ENCODE assay signal across 36 cellular contexts in the genomic region with DNA sequence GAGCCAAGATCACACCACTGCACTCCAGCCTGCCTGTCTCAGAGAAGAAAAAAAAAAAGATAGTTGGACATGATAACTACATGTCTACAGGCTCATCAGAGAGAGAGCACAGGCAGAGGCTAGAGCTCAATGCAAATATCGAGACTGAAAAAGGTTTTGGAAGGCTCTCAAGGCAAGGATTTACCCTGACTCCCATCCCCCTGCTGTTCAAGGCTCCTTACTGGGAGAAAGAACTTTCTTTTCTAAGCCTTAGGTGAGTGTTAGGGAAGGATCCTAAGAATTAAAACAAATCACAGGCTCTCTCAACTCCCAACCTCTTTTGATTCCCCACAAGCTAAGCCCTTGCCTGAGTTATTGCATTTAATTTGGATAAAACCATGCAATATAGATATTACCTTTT.
"Had no signal": no experiment of that assay in that cellular context is flagged by ENCODE, and none has a peak within 500 bp of the region (broad histone marks: within the 10 kb centered on the region; RNA-seq: fewer than 3 reads in every experiment).

No MANE protein-coding gene starts in this region.

- H3K27ac Mint-ChIP-seq: activated naive CD4-positive, alpha-beta T cell treated with anti-CD3 and anti-CD28 coated beads for 36 hours; activated naive CD4-positive, alpha-beta T cell treated with anti-CD3 and anti-CD28 coated beads, Interleukin-2, amount 10 ng/mL, durations not matched to agents 7 days and 5 days; activated naive CD4-positive, alpha-beta T cell treated with anti-CD3 and anti-CD28 coated beads, Interleukin-2, amount 50 U/mL, for 24 hours; activated naive CD4-positive, alpha-beta T cell treated with anti-CD3 and anti-CD28 coated beads, Interleukin-2, amount 50 U/mL, for 72 hours; activated naive CD8-positive, alpha-beta T cell; activated naive CD8-positive, alpha-beta T cell treated with anti-CD3 and anti-CD28 coated beads for 36 hours; activated naive CD8-positive, alpha-beta T cell treated with anti-CD3 and anti-CD28 coated beads, Interleukin-2, amount 10 ng/mL, durations not matched to agents 7 days and 5 days; activated naive CD8-positive, alpha-beta T cell treated with anti-CD3 and anti-CD28 coated beads, Interleukin-2, amount 50 U/mL, for 24 hours; activated T-cell treated with anti-CD3 and anti-CD28 coated beads, Interleukin-2, amount 50 U/mL, for 72 hours; activated T-helper 1 cell treated with anti-CD3 and anti-CD28 coated beads, Interleukin-12 subunit alpha, Interleukin-12 subunit beta, Interleukin-2, Interleukin-4 antibody, amounts not matched to agents 30 ng/mL and 10 ng/mL and 1 ng/mL, durations not matched to agents 14 hours and 24 hours and 36 hours; activated T-helper 17 cell treated with anti-CD3 and anti-CD28 coated beads, Interleukin-2, amount 50 U/mL, for 72 hours; activated T-helper 2 cell treated with anti-CD3 and anti-CD28 coated beads, Interferon-gamma antibody, Interleukin-2, Interleukin-4, amounts not matched to agents 10 μg/mL and 5 μg/mL and 100 μg/mL, durations not matched to agents 14 hours and 24 hours and 36 hours had no signal

- ATAC-seq: activated naive CD4-positive, alpha-beta T cell treated with anti-CD3 and anti-CD28 coated beads, Interleukin-2, amount 50 U/mL, for 72 hours; activated naive CD8-positive, alpha-beta T cell treated with anti-CD3 and anti-CD28 coated beads, Interleukin-2, amount 50 U/mL, for 24 hours; activated T-cell treated with anti-CD3 and anti-CD28 coated beads, Interleukin-2, amount 50 U/mL, for 4 hours; activated T-cell treated with anti-CD3 and anti-CD28 coated beads, Interleukin-2, amount 50 U/mL, for 72 hours; activated T-helper 17 cell treated with anti-CD3 and anti-CD28 coated beads, Interleukin-2, amount 50 U/mL, for 72 hours; body of pancreas had no signal

- H3K27ac ChIP-seq: adrenal gland, ascending aorta, body of pancreas, brain microvascular endothelial cell, breast epithelium, cardiac muscle cell had no signal

- H3K4me1 ChIP-seq: adrenal gland, ascending aorta, body of pancreas, breast epithelium had no signal

- H3K36me3 ChIP-seq: adrenal gland, ascending aorta, brain microvascular endothelial cell, breast epithelium, cardiac muscle cell had no signal

- H3K9me3 ChIP-seq: adrenal gland, ascending aorta, body of pancreas, breast epithelium had no signal

- H3K4me3 Mint-ChIP-seq: activated naive CD4-positive, alpha-beta T cell treated with anti-CD3 and anti-CD28 coated beads for 36 hours; activated naive CD4-positive, alpha-beta T cell treated with anti-CD3 and anti-CD28 coated beads, Interleukin-2, amount 10 ng/mL, durations not matched to agents 7 days and 5 days; activated naive CD4-positive, alpha-beta T cell treated with anti-CD3 and anti-CD28 coated beads, Interleukin-2, amount 50 U/mL, for 24 hours; activated naive CD8-positive, alpha-beta T cell; activated naive CD8-positive, alpha-beta T cell treated with anti-CD3 and anti-CD28 coated beads for 36 hours; activated naive CD8-positive, alpha-beta T cell treated with anti-CD3 and anti-CD28 coated beads, Interleukin-2, amount 10 ng/mL, durations not matched to agents 7 days and 5 days; activated naive CD8-positive, alpha-beta T cell treated with anti-CD3 and anti-CD28 coated beads, Interleukin-2, amount 50 U/mL, for 24 hours; activated T-cell treated with anti-CD3 and anti-CD28 coated beads, Interleukin-2, amount 50 U/mL, for 4 hours; activated T-cell treated with anti-CD3 and anti-CD28 coated beads, Interleukin-2, amount 50 U/mL, for 72 hours; activated T-helper 1 cell treated with anti-CD3 and anti-CD28 coated beads, Interleukin-12 subunit alpha, Interleukin-12 subunit beta, Interleukin-2, Interleukin-4 antibody, amounts not matched to agents 30 ng/mL and 10 ng/mL and 1 ng/mL, durations not matched to agents 14 hours and 24 hours and 36 hours; activated T-helper 17 cell treated with anti-CD3 and anti-CD28 coated beads, Interleukin-2, amount 50 U/mL, for 72 hours; brain; central memory CD8-positive, alpha-beta T cell had no signal

- DNase-seq: activated effector memory CD4-positive, alpha-beta T cell treated with anti-CD3 and anti-CD28 coated beads, Interleukin-2, amount 50 U/mL, for 16 hours; activated effector memory CD4-positive, alpha-beta T cell treated with Interleukin-2 at 50 U/mL for 16 hours; activated gamma-delta T cell; activated gamma-delta T cell treated with Interleukin-2 at 50 U/mL for 16 hours; activated naive CD4-positive, alpha-beta T cell; activated naive CD4-positive, alpha-beta T cell treated with anti-CD3 and anti-CD28 coated beads for 36 hours; activated naive CD4-positive, alpha-beta T cell treated with anti-CD3 and anti-CD28 coated beads, Interleukin-2, amount 10 ng/mL, durations not matched to agents 7 days and 5 days; activated naive CD4-positive, alpha-beta T cell treated with anti-CD3 and anti-CD28 coated beads, Interleukin-2, amount 50 U/mL, for 16 hours; activated naive CD4-positive, alpha-beta T cell treated with Interleukin-2 at 50 U/mL for 16 hours; activated naive CD8-positive, alpha-beta T cell treated with anti-CD3 and anti-CD28 coated beads for 36 hours; activated naive CD8-positive, alpha-beta T cell treated with anti-CD3 and anti-CD28 coated beads, Interleukin-2, amount 10 ng/mL, durations not matched to agents 7 days and 5 days; activated naive CD8-positive, alpha-beta T cell treated with anti-CD3 and anti-CD28 coated beads, Interleukin-2, amount 50 U/mL, for 24 hours; activated T-cell treated with anti-CD3 and anti-CD28 coated beads, Interleukin-2, amount 50 U/mL, for 4 hours; activated T-cell treated with anti-CD3 and anti-CD28 coated beads, Interleukin-2, amount 50 U/mL, for 48 hours; activated T-cell treated with anti-CD3 and anti-CD28 coated beads, Interleukin-2, amount 50 U/mL, for 72 hours; adrenal gland; amniotic stem cell; amygdala; anterior cingulate cortex; aorta; body of pancreas; brain microvascular endothelial cell; caudate nucleus; central memory CD4-positive, alpha-beta T cell; cerebellar nuclear complex had no signal

- H3K4me3 ChIP-seq: adrenal gland, ascending aorta, body of pancreas, breast epithelium, cardiac muscle cell had no signal

- H3K27me3 Mint-ChIP-seq: activated naive CD4-positive, alpha-beta T cell treated with anti-CD3 and anti-CD28 coated beads, Interleukin-2, amount 10 ng/mL, durations not matched to agents 7 days and 5 days; activated naive CD4-positive, alpha-beta T cell treated with anti-CD3 and anti-CD28 coated beads, Interleukin-2, amount 50 U/mL, for 24 hours; activated naive CD8-positive, alpha-beta T cell; activated naive CD8-positive, alpha-beta T cell treated with anti-CD3 and anti-CD28 coated beads for 36 hours; activated naive CD8-positive, alpha-beta T cell treated with anti-CD3 and anti-CD28 coated beads, Interleukin-2, amount 10 ng/mL, durations not matched to agents 7 days and 5 days; activated naive CD8-positive, alpha-beta T cell treated with anti-CD3 and anti-CD28 coated beads, Interleukin-2, amount 50 U/mL, for 24 hours; activated T-helper 17 cell treated with anti-CD3 and anti-CD28 coated beads, Interleukin-2, amount 50 U/mL, for 72 hours; brain; central memory CD8-positive, alpha-beta T cell had no signal

- H3K27me3 ChIP-seq: adrenal gland, ascending aorta, body of pancreas, brain microvascular endothelial cell, breast epithelium, cardiac muscle cell had no signal

- H3K36me3 Mint-ChIP-seq: activated naive CD4-positive, alpha-beta T cell treated with anti-CD3 and anti-CD28 coated beads, Interleukin-2, amount 10 ng/mL, durations not matched to agents 7 days and 5 days; activated naive CD4-positive, alpha-beta T cell treated with anti-CD3 and anti-CD28 coated beads, Interleukin-2, amount 50 U/mL, for 24 hours; activated naive CD4-positive, alpha-beta T cell treated with anti-CD3 and anti-CD28 coated beads, Interleukin-2, amount 50 U/mL, for 72 hours; activated naive CD8-positive, alpha-beta T cell; activated naive CD8-positive, alpha-beta T cell treated with anti-CD3 and anti-CD28 coated beads for 36 hours; activated naive CD8-positive, alpha-beta T cell treated with anti-CD3 and anti-CD28 coated beads, Interleukin-2, amount 10 ng/mL, durations not matched to agents 7 days and 5 days; brain had no signal

- H3K9me3 Mint-ChIP-seq: activated naive CD4-positive, alpha-beta T cell treated with anti-CD3 and anti-CD28 coated beads, Interleukin-2, amount 50 U/mL, for 24 hours; activated naive CD8-positive, alpha-beta T cell treated with anti-CD3 and anti-CD28 coated beads for 36 hours; activated naive CD8-positive, alpha-beta T cell treated with anti-CD3 and anti-CD28 coated beads, Interleukin-2, amount 50 U/mL, for 24 hours; activated T-helper 1 cell treated with anti-CD3 and anti-CD28 coated beads, Interleukin-12 subunit alpha, Interleukin-12 subunit beta, Interleukin-2, Interleukin-4 antibody, amounts not matched to agents 30 ng/mL and 10 ng/mL and 1 ng/mL, durations not matched to agents 14 hours and 24 hours and 36 hours; activated T-helper 2 cell treated with anti-CD3 and anti-CD28 coated beads, Interferon-gamma antibody, Interleukin-2, Interleukin-4, amounts not matched to agents 10 μg/mL and 5 μg/mL and 100 μg/mL, durations not matched to agents 14 hours and 24 hours and 36 hours; brain; central memory CD8-positive, alpha-beta T cell had no signal

- H3K4me1 Mint-ChIP-seq: activated naive CD4-positive, alpha-beta T cell treated with anti-CD3 and anti-CD28 coated beads, Interleukin-2, amount 10 ng/mL, durations not matched to agents 7 days and 5 days; activated naive CD4-positive, alpha-beta T cell treated with anti-CD3 and anti-CD28 coated beads, Interleukin-2, amount 50 U/mL, for 24 hours; activated naive CD8-positive, alpha-beta T cell treated with anti-CD3 and anti-CD28 coated beads for 36 hours; activated naive CD8-positive, alpha-beta T cell treated with anti-CD3 and anti-CD28 coated beads, Interleukin-2, amount 10 ng/mL, durations not matched to agents 7 days and 5 days; activated naive CD8-positive, alpha-beta T cell treated with anti-CD3 and anti-CD28 coated beads, Interleukin-2, amount 50 U/mL, for 24 hours; activated T-helper 17 cell treated with anti-CD3 and anti-CD28 coated beads, Interleukin-2, amount 50 U/mL, for 72 hours; central memory CD8-positive, alpha-beta T cell had no signal
